In the genomic region with DNA sequence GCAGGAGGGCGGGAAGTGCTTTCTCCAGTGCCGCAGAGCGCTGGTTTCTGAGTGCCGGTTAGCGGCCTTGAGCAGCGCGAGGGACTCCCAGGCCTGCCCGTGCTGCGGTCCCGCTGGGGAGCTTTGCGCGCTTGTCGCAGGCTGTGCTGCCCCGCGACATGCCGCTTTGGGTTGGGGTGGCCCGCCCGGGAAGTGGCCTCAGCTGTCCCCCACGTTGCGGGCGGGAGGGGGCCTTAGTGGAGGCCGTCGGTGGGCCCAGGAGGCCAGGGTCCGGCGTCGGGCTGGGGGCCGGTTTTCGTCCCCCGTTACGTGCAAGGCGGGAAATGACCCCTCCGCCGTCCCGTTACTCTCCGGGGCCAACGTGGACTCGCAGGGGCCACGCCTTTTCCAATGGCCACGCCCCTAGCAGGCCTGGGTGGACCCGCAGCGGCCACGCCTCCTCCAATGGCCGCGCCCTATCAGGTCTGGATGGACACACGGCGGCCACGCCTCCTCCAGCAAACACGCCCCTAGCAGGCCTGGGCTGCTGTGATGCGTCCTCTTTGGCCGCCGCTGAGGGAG, we compare ENCODE assay signal across 8 cellular contexts. TPM values are rescaled to one million over a fixed set of nuclear protein-coding genes. Genes with fewer than 3 reads are reported as not detected.
DNase-seq lines count a peak whose midpoint lies in the region; ATAC-seq and TF ChIP-seq lines count a peak whose summit lies in the region.

No MANE protein-coding gene starts in this region.

- intact Hi-C loops in IMR-90 (cut with micrococcal nuclease) = loop anchor here (2.0 kb wide), 1 partner anchor 44 kb away; a partner anchor contains a TSS

- H3K4me1 Mint-ChIP-seq in natural killer cell treated with Interleukin-12 subunit alpha and Interleukin-12 subunit beta and Interleukin-15 and Interleukin-18, amount 100 ng/mL, for 72 hours (ENCODE audit: low read depth in 2 of 2) = peaks cover 39 to 54% of the 10 kb centered on the region in 2 donors

- TF ChIP-seq POLR2A in IMR-90 (IDR thresholded peaks at IDR 0.05; ENCODE audit: low read depth, low read length) = no peak

- H3K18ac ChIP-seq in IMR-90 (ENCODE audit: low read depth, low read length) = peak overlapping the region; percentile 10; the same call in 1 of the 2 replicates

- POLR2A ChIA-PET in IMR-90 (lab: Charles Lee; ENCODE audit: unreplicated experiment) (no interaction called here), RWPE1 (lab: Yijun Ruan, JAX; ENCODE audit: low non-redundant PET) (interaction anchor here (0.6 kb wide), 1 partner anchor 13 kb away, joined by 3 read pairs; no protein-coding TSS in a partner anchor)

- peaks cover 7% of the 10 kb centered on the region for H3K36me3 Mint-ChIP-seq in natural killer cell treated with Interleukin-12 subunit alpha and Interleukin-12 subunit beta and Interleukin-15 and Interleukin-18, amount 100 ng/mL, for 72 hours

- peak overlapping the region; percentile 97 to 98 for H3K27ac Mint-ChIP-seq in natural killer cell treated with Interleukin-12 subunit alpha and Interleukin-12 subunit beta and Interleukin-15 and Interleukin-18, amount 100 ng/mL, for 72 hours

- H3K9me1 ChIP-seq in IMR-90 (ENCODE audit: insufficient read depth, low read length) = peaks cover under 1% of the 10 kb centered on the region; the same call in 1 of the 2 replicates

- H3K9me3 ChIP-seq in IMR-90 (ENCODE audit: control insufficient read depth, insufficient read depth, low read length) = no peaks in the 10 kb centered on the region

- peak overlapping the region; percentile 27; the same call in 1 of the 2 replicates for H2BK120ac ChIP-seq in IMR-90 (ENCODE audit: low read depth, low read length)

- H3K4ac ChIP-seq in IMR-90 (ENCODE audit: low read depth, low read length) = peak overlapping the region; percentile 88

- peak overlapping the region; percentile 78 for H3K27ac ChIP-seq in IMR-90 (ENCODE audit: insufficient read depth, low read length)
- peak overlapping the region; percentile 97 for H3K27ac ChIP-seq in RWPE1

- H4K20me1 ChIP-seq in IMR-90 (ENCODE audit: insufficient read depth, low read length) = peaks cover 8% of the 10 kb centered on the region

- DNase-seq in DMS153 treated with DMSO at 0.1 percent for 48 hours (lab: John Stamatoyannopoulos, UW; ENCODE audit: unreplicated experiment) = peak; percentile 91
- peak; percentile 94 for DNase-seq in IMR-90
- peak; percentile 97 for DNase-seq in RWPE1 (ENCODE audit: low spot score)
- peak; percentile 95 for DNase-seq in activated effector memory CD4-positive, alpha-beta T cell treated with anti-CD3 and anti-CD28 coated beads, Interleukin-2, amount 50 U/mL, for 16 hours
- DNase-seq in fibroblast of pulmonary artery (ENCODE audit: low read depth) = peak; percentile 97
- DNase-seq in natural killer cell treated with Interleukin-12 subunit alpha and Interleukin-12 subunit beta and Interleukin-15 and Interleukin-18, amount 100 ng/mL, for 72 hours (ENCODE audit: low spot score) = peak; percentile 97
- peak; percentile 82 for DNase-seq in stimulated activated naive CD4-positive, alpha-beta T cell treated with Interleukin-2 at 50 U/mL for 16 hours (lab: John Stamatoyannopoulos, UW)

- no peaks in the 10 kb centered on the region for H3K36me3 ChIP-seq in IMR-90 (ENCODE audit: control insufficient read depth, insufficient read depth, low read length)

- H3K56ac ChIP-seq in IMR-90 (ENCODE audit: extremely low read depth, insufficient read depth, low read length) = no peak overlapping the region

- TF ChIP-seq CTCF in IMR-90 (conservative IDR thresholded peaks at IDR 0.05; ENCODE audit: low read depth, low read length) = no peak
- no peak for TF ChIP-seq CTCF in RWPE1 (conservative IDR thresholded peaks at IDR 0.05; ENCODE audit: low read depth)
- TF ChIP-seq CTCF in fibroblast of pulmonary artery (IDR thresholded peaks at IDR 0.05; ENCODE audit: low read length, missing control alignments) = no peak

- ATAC-seq in GM21529 (IDR thresholded peaks at IDR 0.05; ENCODE audit: unreplicated experiment) (peak; percentile 61), IMR-90 (ENCODE audit: low read depth) (peak; percentile 83)
- peak; percentile 82 to 88 for ATAC-seq in natural killer cell treated with Interleukin-12 subunit alpha and Interleukin-12 subunit beta and Interleukin-15 and Interleukin-18, amount 100 ng/mL, for 72 hours

- H2BK15ac ChIP-seq in IMR-90 (ENCODE audit: low read depth, low read length) = no peak overlapping the region

- H3K27me3 Mint-ChIP-seq in natural killer cell treated with Interleukin-12 subunit alpha and Interleukin-12 subunit beta and Interleukin-15 and Interleukin-18, amount 100 ng/mL, for 72 hours = no peaks in the 10 kb centered on the region

- H3K9ac ChIP-seq in IMR-90 (ENCODE audit: low read depth, low read length) = peak overlapping the region; percentile 71

- peak overlapping the region; percentile 74 for H3K14ac ChIP-seq in IMR-90 (replicated peaks; ENCODE audit: low read depth, low read length)

- H3K23ac ChIP-seq in IMR-90 (ENCODE audit: low read depth, low read length) = peak overlapping the region; percentile 52; the same call in 1 of the 2 replicates

- peak overlapping the region; percentile 90 for H2AK9ac ChIP-seq in IMR-90 (replicated peaks; ENCODE audit: low read depth, low read length, poor library complexity)

- peak overlapping the region; percentile 60 for H3K4me3 ChIP-seq in IMR-90 (ENCODE audit: insufficient read depth, low read depth, low read length)
- peak overlapping the region; percentile 91 for H3K4me3 ChIP-seq in fibroblast of pulmonary artery (replicated peaks; ENCODE audit: low read depth, low read length)

- peak overlapping the region; percentile 88 for H2BK5ac ChIP-seq in IMR-90 (ENCODE audit: low read depth, low read length, poor library complexity, severe bottlenecking)

- BruUV-seq in IMR-90 (replicated peaks; lab: Mats Ljungman, UMichigan) = no TSS peak

- no peaks in the 10 kb centered on the region for H3K9me3 Mint-ChIP-seq in natural killer cell treated with Interleukin-12 subunit alpha and Interleukin-12 subunit beta and Interleukin-15 and Interleukin-18, amount 100 ng/mL, for 72 hours

- dilution Hi-C loops in IMR-90 (cut with HindIII; ENCODE audit: low sequenced_read_pairs, unreplicated experiment) = no loop called here

- in situ Hi-C loops in IMR-90 (cut with MboI; ENCODE audit: low sequenced_read_pairs) = loop anchor here (25.0 kb wide), 1 partner anchor 2011 kb away; no protein-coding TSS in a partner anchor

- 1% methylated on average over 19 of the region's 51 CpGs; no CpG with 5 or more reads in 1 of the 2 experiments for WGBS in IMR-90 (ENCODE audit: extremely low coverage in 2 of 2, insufficient read length in 1 of 2), 2 experiments

- peak overlapping the region; percentile 94 for H3K4me3 Mint-ChIP-seq in natural killer cell treated with Interleukin-12 subunit alpha and Interleukin-12 subunit beta and Interleukin-15 and Interleukin-18, amount 100 ng/mL, for 72 hours

- H4K5ac ChIP-seq in IMR-90 (ENCODE audit: low read depth, low read length) = peak overlapping the region; percentile 37

- no peaks in the 10 kb centered on the region for H3K27me3 ChIP-seq in IMR-90 (ENCODE audit: control insufficient read depth, insufficient read depth, low read length)

- H2BK20ac ChIP-seq in IMR-90 (ENCODE audit: low read depth, low read length) = no peak overlapping the region

- H2AK5ac ChIP-seq in IMR-90 (ENCODE audit: low read depth, low read length) = peak overlapping the region; percentile 38; the same call in 1 of the 2 replicates

- CTCF ChIA-PET in IMR-90 (lab: Yijun Ruan, JAX) (interaction anchor here (0.7 kb wide), 1 partner anchor 99 kb away, joined by 3 read pairs; no protein-coding TSS in a partner anchor), RWPE1 (lab: Yijun Ruan, JAX) (interaction anchor here (0.6 to 1.0 kb wide), 2 partner anchors 10 to 1498 kb away, joined by 3 to 4 read pairs; no protein-coding TSS in a partner anchor)

- peak overlapping the region; percentile 60 for H3K4me2 ChIP-seq in IMR-90 (ENCODE audit: low read depth, low read length)

- H3K79me1 ChIP-seq in IMR-90 (ENCODE audit: low read depth in 1 of 2, low read length in 2 of 2) = peaks cover 5 to 16% of the 10 kb centered on the region in 2 experiments; a peak in 3 of 4 replicates

- H3K4me1 ChIP-seq in IMR-90 (ENCODE audit: control insufficient read depth, insufficient read depth, low read length) = peaks cover 4% of the 10 kb centered on the region

- H4K91ac ChIP-seq in IMR-90 (ENCODE audit: insufficient read depth, low read depth, low read length) = peak overlapping the region; percentile 83

- peak overlapping the region; percentile 48 to 87; a peak in 3 of 4 replicates for H4K8ac ChIP-seq in IMR-90 (ENCODE audit: low read depth in 2 of 2, low read length in 2 of 2)

- TF ChIP-seq RAD21 in IMR-90 (IDR thresholded peaks at IDR 0.05; ENCODE audit: low read length) = no peak

- H2AFZ ChIP-seq in IMR-90 (replicated peaks; ENCODE audit: low read length, poor library complexity) = peak overlapping the region; percentile 100

TF ChIP-seq in IMR-90, 13 proteins besides CTCF, POLR2A, EP300 and RAD21 (continues in another document):
- TF ChIP-seq BHLHE40 (IDR thresholded peaks at IDR 0.05; ENCODE audit: low read depth, low read length) (no peak), RCOR1 (IDR thresholded peaks at IDR 0.05; ENCODE audit: insufficient replicate concordance, low read length) (no peak), FOS (IDR thresholded peaks at IDR 0.05; ENCODE audit: low read depth, low read length) (no peak), MAFK (IDR thresholded peaks at IDR 0.05; ENCODE audit: low read depth, low read length) (no peak), CHD1 (IDR thresholded peaks at IDR 0.05; ENCODE audit: low read depth, low read length) (no peak)

RNA-seq across cellular contexts. Expression of a gene that starts 1.0 kb away (rescaled TPM):
- total RNA-seq in IMR-90 (2012; rRNA removed) = 45.7 and 49.7 TPM in 2 replicates
- polyA plus RNA-seq in IMR-90 (2012; rRNA removed) = 22.5 and 26.7 TPM in 2 replicates
- 18.4 and 30.4 TPM in 2 replicates for polyA plus RNA-seq in IMR-90 (2012; cell fraction: cytosol; rRNA removed)
- 41.8 and 56.3 TPM in 2 replicates for polyA plus RNA-seq in IMR-90 (2012; cell fraction: nucleus; rRNA removed; ENCODE audit: low replicate concordance)
- total RNA-seq in natural killer cell treated with Interleukin-12 subunit alpha and Interleukin-12 subunit beta and Interleukin-15 and Interleukin-18, amount 100 ng/mL, for 72 hours = 10 to 100 TPM; 31.0 to 34.6 TPM

RNA-seq across cellular contexts. Expression of a gene that starts 43.8 kb away (rescaled TPM):
- 6.7 and 7.3 TPM in 2 replicates for total RNA-seq in IMR-90 (2012; rRNA removed)
- polyA plus RNA-seq in IMR-90 (2012; rRNA removed) = 6.5 and 8.2 TPM in 2 replicates
- polyA plus RNA-seq in IMR-90 (2012; cell fraction: cytosol; rRNA removed) = 4.6 and 5.5 TPM in 2 replicates
- 19.8 and 20.2 TPM in 2 replicates for polyA plus RNA-seq in IMR-90 (2012; cell fraction: nucleus; rRNA removed; ENCODE audit: low replicate concordance)
- total RNA-seq in natural killer cell treated with Interleukin-12 subunit alpha and Interleukin-12 subunit beta and Interleukin-15 and Interleukin-18, amount 100 ng/mL, for 72 hours = 10 to 100 TPM; 13.3 to 19.4 TPM

RNA-seq across cellular contexts. Expression of a gene that starts 44.0 kb away (rescaled TPM):
- total RNA-seq in IMR-90 (2012; rRNA removed) = 14.3 and 20.0 TPM in 2 replicates
- 17.5 and 17.9 TPM in 2 replicates for polyA plus RNA-seq in IMR-90 (2012; rRNA removed)
- polyA plus RNA-seq in IMR-90 (2012; cell fraction: cytosol; rRNA removed) = 5.9 and 7.6 TPM in 2 replicates
- polyA plus RNA-seq in IMR-90 (2012; cell fraction: nucleus; rRNA removed; ENCODE audit: low replicate concordance) = 17.7 and 21.7 TPM in 2 replicates
- total RNA-seq in natural killer cell treated with Interleukin-12 subunit alpha and Interleukin-12 subunit beta and Interleukin-15 and Interleukin-18, amount 100 ng/mL, for 72 hours = 10 to 100 TPM; 46.6 to 59.4 TPM

Comparison
In these comparisons a context has a peak if more than half of its experiments do, and no peak if none do; other contexts are left out.
1. Peak in every context shown above with its lines: DNase-seq, ATAC-seq, H3K4me3 ChIP-seq and H3K27ac ChIP-seq.